16 cellular contexts compared by ENCODE assay signal in the genomic region with DNA sequence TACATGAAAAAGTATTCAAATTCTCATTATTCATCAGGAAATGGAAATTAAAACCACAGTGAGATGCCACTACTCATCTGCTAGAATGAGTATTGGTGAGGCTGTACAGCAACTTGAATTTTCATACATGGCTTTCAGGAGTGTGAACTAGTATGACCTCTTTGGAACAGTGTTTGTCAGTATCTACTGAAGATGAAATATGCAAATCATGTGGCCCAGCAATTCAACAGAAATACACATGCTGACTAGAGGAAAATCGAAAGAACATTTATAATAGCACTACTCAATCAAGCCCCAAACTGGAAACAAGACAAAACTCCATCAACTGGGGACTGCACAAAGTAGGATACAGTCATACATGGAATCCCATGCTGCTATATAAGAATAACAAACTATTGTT.
DNase-seq lines count a peak whose midpoint lies in the region; ATAC-seq, FAIRE-seq and TF ChIP-seq lines count a peak whose summit lies in the region.
"Had no signal": no experiment of that assay in that cellular context is flagged by ENCODE, and none has a peak within 500 bp of the region (broad histone marks: within the 10 kb centered on the region; RNA-seq: fewer than 3 reads in every experiment).

No MANE protein-coding gene starts in this region.

- H3K4me3 ChIP-seq in right cardiac atrium (ENCODE audit: low read length) (no peak overlapping the region), small intestine (ENCODE audit: low read depth in 1 of 2, low read length in 2 of 2) (no peak overlapping the region)

- no peak for TF ChIP-seq CTCF in GM13976 (IDR thresholded peaks at IDR 0.05; ENCODE audit: borderline replicate concordance, control extremely low read depth, extremely low read depth, insufficient read depth, missing control alignments)
- no peak for TF ChIP-seq CTCF in type B pancreatic cell (conservative IDR thresholded peaks at IDR 0.05)

- H3K9me3 Mint-ChIP-seq in type B pancreatic cell, result no peaks in the 10 kb centered on the region

- intact Hi-C loops in right cardiac atrium (cut with DNase I), result no loop called here

- in situ Hi-C loops in GM13976 (cut with MboI; ENCODE audit: low sequenced_read_pairs, unreplicated experiment), result no loop called here

- DNase-seq in GM13976 (ENCODE audit: low spot score), result peak; percentile 16
- peak; percentile 2 for DNase-seq in GM19240 (ENCODE audit: insufficient read length, low spot score)
- no peak for DNase-seq in NCI-H446 treated with DMSO at 0.1 percent for 48 hours (lab: John Stamatoyannopoulos, UW)
- no peak for DNase-seq in type B pancreatic cell (ENCODE audit: extremely low spot score, unreplicated experiment)
- no peak for DNase-seq in right cardiac atrium
- DNase-seq in small intestine, result no peak
- DNase-seq: activated CD8-positive, alpha-beta memory T cell treated with anti-CD3 and anti-CD28 coated beads, Interleukin-2, amount 50 U/mL, for 48 hours; central memory CD4-positive, alpha-beta T cell; GF-D8; kidney; NCI-H1092; T-helper 17 cell had no signal

- no peaks in the 10 kb centered on the region for H3K36me3 Mint-ChIP-seq in type B pancreatic cell

- no peak overlapping the region for H3K4me3 Mint-ChIP-seq in type B pancreatic cell
- H3K4me3 Mint-ChIP-seq: B cell, nephron, T-helper 17 cell had no signal

- no peaks in the 10 kb centered on the region for H3K27me3 ChIP-seq in right cardiac atrium (ENCODE audit: control insufficient read depth, insufficient read depth)
- peaks cover 0 to 2% of the 10 kb centered on the region in 2 donors for H3K27me3 ChIP-seq in small intestine (ENCODE audit: control insufficient read depth in 2 of 2, insufficient read depth in 2 of 2, low read length in 2 of 2)

- FAIRE-seq in small intestine (lab: Jason Lieb, UNC), result no peak
- FAIRE-seq: kidney had no signal

- H3K36me3 ChIP-seq in small intestine (ENCODE audit: control insufficient read depth in 2 of 2, insufficient read depth in 2 of 2, low read length in 2 of 2), result no peaks in the 10 kb centered on the region

- ATAC-seq in HG02642 (IDR thresholded peaks at IDR 0.05; ENCODE audit: poor library complexity, unreplicated experiment) (peak; percentile 91), HG03432 (IDR thresholded peaks at IDR 0.05; ENCODE audit: unreplicated experiment) (peak; percentile 98), right cardiac atrium (no peak)
- ATAC-seq: T-helper 17 cell had no signal

- H3K4me1 ChIP-seq in right cardiac atrium (ENCODE audit: control insufficient read depth, insufficient read depth, low read length), result no peaks in the 10 kb centered on the region
- no peaks in the 10 kb centered on the region for H3K4me1 ChIP-seq in small intestine (ENCODE audit: control insufficient read depth in 2 of 2, insufficient read depth in 1 of 2, low read depth in 1 of 2, low read length in 1 of 2)

- H3K27ac Mint-ChIP-seq in type B pancreatic cell, result no peak overlapping the region
- H3K27ac Mint-ChIP-seq: B cell, nephron, T-helper 17 cell had no signal

- H3K9me3 ChIP-seq in right cardiac atrium (ENCODE audit: control insufficient read depth, low read length), result no peaks in the 10 kb centered on the region
- H3K9me3 ChIP-seq in small intestine (ENCODE audit: control insufficient read depth, low read depth), result no peaks in the 10 kb centered on the region

- H3K4me1 Mint-ChIP-seq in type B pancreatic cell (ENCODE audit: unreplicated experiment), result peaks cover 4% of the 10 kb centered on the region
- H3K4me1 Mint-ChIP-seq: T-helper 17 cell had no signal

- WGBS in right cardiac atrium, result 84% methylated on average over 1 of the region's 1 CpG
- WGBS in small intestine, 3 donors, result 61 to 79% (median 70%) methylated on average over 1 of the region's 1 CpG

- H3K27ac ChIP-seq in right cardiac atrium (ENCODE audit: low read length) (no peak overlapping the region), small intestine (ENCODE audit: low read depth in 1 of 2, low read length in 1 of 2) (no peak overlapping the region)

- H3K27me3 Mint-ChIP-seq in type B pancreatic cell, result no peaks in the 10 kb centered on the region

Comparison
In these comparisons a context has a peak if more than half of its experiments do, and no peak if none do; other contexts are left out.
1. DNase-seq: peak in GM13976 (single experiment) and GM19240 (single experiment); none in NCI-H446 treated with DMSO at 0.1 percent for 48 hours (single experiment), type B pancreatic cell (single experiment), right cardiac atrium (0 of 3) and small intestine (single experiment).
2. ATAC-seq: peak in HG02642 (single experiment) and HG03432 (single experiment); none in right cardiac atrium (0 of 2).